9 cellular contexts compared by ENCODE assay signal in genomic region chr10:32139223-32140073, GRCh38.
DNase-seq lines count a peak whose midpoint lies in the region; ATAC-seq and TF ChIP-seq lines count a peak whose summit lies in the region.
"Had no signal": no experiment of that assay in that cellular context is flagged by ENCODE, and none has a peak within 500 bp of the region (broad histone marks: within the 10 kb centered on the region; RNA-seq: fewer than 3 reads in every experiment).

No MANE protein-coding gene starts in this region.

- H3K27ac ChIP-seq in PC-9 = peak overlapping the region; percentile 55
- H3K27ac ChIP-seq in right lobe of liver = peak overlapping the region in 1 of 3 donors; percentile 6
- H3K27ac ChIP-seq: VCaP had no signal

- peak overlapping the region; percentile 60 for H3K4me2 ChIP-seq in PC-9

- H3K79me2 ChIP-seq in PC-9 (ENCODE audit: low read depth) = no peaks in the 10 kb centered on the region

- TF ChIP-seq POLR2A in right lobe of liver (IDR thresholded peaks at IDR 0.05) = no peak

- ATAC-seq in right lobe of liver (peak; percentile 85 to 95 (median 93)), HG03571 (IDR thresholded peaks at IDR 0.05; ENCODE audit: unreplicated experiment) (no peak)

- H3K9me3 ChIP-seq in PC-9 (ENCODE audit: insufficient read depth, low read depth) = no peaks in the 10 kb centered on the region
- H3K9me3 ChIP-seq in right lobe of liver = no peaks in the 10 kb centered on the region

- no peaks in the 10 kb centered on the region for H4K20me1 ChIP-seq in PC-9 (ENCODE audit: insufficient read depth)

- no peaks in the 10 kb centered on the region for H3K9me2 ChIP-seq in PC-9 (ENCODE audit: insufficient read depth)

- intact Hi-C loops in PC-9 (cut with micrococcal nuclease; ENCODE audit: unreplicated experiment) (loop anchor here (1.0 kb wide), 1 partner anchor 207 kb away; no protein-coding TSS in a partner anchor), right lobe of liver (cut with DNase I) (no loop called here)

- H3K4me3 ChIP-seq in PC-9 = no peak overlapping the region
- H3K4me3 ChIP-seq in right lobe of liver = no peak overlapping the region

- H3K4me1 ChIP-seq in PC-9 (replicated peaks; ENCODE audit: insufficient read depth) (peaks cover 14% of the 10 kb centered on the region), right lobe of liver (no peaks in the 10 kb centered on the region)

- peak; percentile 7 for DNase-seq in NCI-H2107 treated with DMSO at 0.1 percent for 48 hours (lab: John Stamatoyannopoulos, UW; ENCODE audit: unreplicated experiment)
- no peak for DNase-seq in NCI-H2107 (lab: John Stamatoyannopoulos, UW)
- peak; percentile 86 for DNase-seq in PC-9
- peak; percentile 96 for DNase-seq in dermis blood vessel endothelial cell
- peak; percentile 57 to 71 (median 69) for DNase-seq in right lobe of liver
- no peak for DNase-seq in type B pancreatic cell (ENCODE audit: extremely low spot score, unreplicated experiment)
- no peak for DNase-seq in NCI-H2081 treated with DMSO at 0.1 percent for 48 hours (lab: John Stamatoyannopoulos, UW)

- no peaks in the 10 kb centered on the region for H3K36me3 ChIP-seq in PC-9 (ENCODE audit: low read depth)
- H3K36me3 ChIP-seq in right lobe of liver = no peaks in the 10 kb centered on the region

- CTCF ChIA-PET in PC-9 (lab: Charles Lee) = interaction anchor here (0.6 to 0.9 kb wide), 3 partner anchors 16 to 781 kb away, joined by 4 to 13 read pairs (median 10); no protein-coding TSS in a partner anchor

- TF ChIP-seq CTCF in PC-9 (conservative IDR thresholded peaks at IDR 0.05) (no peak), right lobe of liver (IDR thresholded peaks at IDR 0.05) (no peak), type B pancreatic cell (conservative IDR thresholded peaks at IDR 0.05) (no peak)

- WGBS in right lobe of liver (ENCODE audit: insufficient coverage, low coverage, low lambda C conversion rate, missing lambda C conversion rate) = 62% methylated on average over 11 of the region's 12 CpGs

- H3K27me3 Mint-ChIP-seq in type B pancreatic cell = no peaks in the 10 kb centered on the region

- POLR2A ChIA-PET in PC-9 (lab: Charles Lee; ENCODE audit: unreplicated experiment) = interaction anchor here (0.7 kb wide), 1 partner anchor 522 kb away, joined by 3 read pairs; no protein-coding TSS in a partner anchor

- no peaks in the 10 kb centered on the region for H3K36me3 Mint-ChIP-seq in type B pancreatic cell

- H3K4me3 Mint-ChIP-seq in type B pancreatic cell = peak overlapping the region; percentile 28

- H3K4me1 Mint-ChIP-seq in type B pancreatic cell (ENCODE audit: unreplicated experiment) = peaks cover 10% of the 10 kb centered on the region

- H3K27ac Mint-ChIP-seq in type B pancreatic cell = no peak overlapping the region

- BruUV-seq in PC-9 (replicated peaks; lab: Mats Ljungman, UMichigan) = TSS peak; percentile 80

- H3F3A ChIP-seq in PC-9 (ENCODE audit: insufficient read depth, low read depth) = peaks cover 4% of the 10 kb centered on the region; the same call in 1 of the 2 replicates

- no peak overlapping the region for H2AFZ ChIP-seq in PC-9

- no peaks in the 10 kb centered on the region for H3K9me3 Mint-ChIP-seq in type B pancreatic cell

- H3K27me3 ChIP-seq in PC-9 (ENCODE audit: insufficient read depth, low read depth) = no peaks in the 10 kb centered on the region
- no peaks in the 10 kb centered on the region for H3K27me3 ChIP-seq in right lobe of liver

Comparison
In these comparisons a context has a peak if more than half of its experiments do, and no peak if none do; other contexts are left out.
1. DNase-seq: peak in NCI-H2107 treated with DMSO at 0.1 percent for 48 hours (single experiment), PC-9 (2 of 2), dermis blood vessel endothelial cell (single experiment) and right lobe of liver (3 of 3); none in NCI-H2107 (single experiment), type B pancreatic cell (single experiment) and NCI-H2081 treated with DMSO at 0.1 percent for 48 hours (single experiment).